12 cellular contexts compared by ENCODE assay signal in genomic region chr3:153350420-153350819, GRCh38.
DNase-seq lines count a peak whose midpoint lies in the region; ATAC-seq and TF ChIP-seq lines count a peak whose summit lies in the region.
"Had no signal": no experiment of that assay in that cellular context is flagged by ENCODE, and none has a peak within 500 bp of the region (broad histone marks: within the 10 kb centered on the region; RNA-seq: fewer than 3 reads in every experiment).

No MANE protein-coding gene starts in this region.

- ATAC-seq in GM18909 (IDR thresholded peaks at IDR 0.05; ENCODE audit: poor library complexity, unreplicated experiment) (no peak), GM19328 (IDR thresholded peaks at IDR 0.05; ENCODE audit: unreplicated experiment) (no peak)
- ATAC-seq: natural killer cell treated with Interleukin-12 subunit alpha and Interleukin-12 subunit beta and Interleukin-15 and Interleukin-18, amount 100 ng/mL, for 72 hours had no signal

- H3K27me3 ChIP-seq in kidney epithelial cell (ENCODE audit: control insufficient read depth, insufficient read depth, low read length), result no peaks in the 10 kb centered on the region

- no peaks in the 10 kb centered on the region for H3K36me3 ChIP-seq in kidney epithelial cell (ENCODE audit: control insufficient read depth, insufficient read depth, low read length)

- in situ Hi-C loops in astrocyte of the cerebellum (cut with HindIII; ENCODE audit: low sequenced_read_pairs), result no loop called here

- TF ChIP-seq CTCF in astrocyte of the cerebellum (IDR thresholded peaks at IDR 0.05; ENCODE audit: low read depth, low read length, missing control alignments), result no peak
- no peak for TF ChIP-seq CTCF in kidney epithelial cell (IDR thresholded peaks at IDR 0.05; ENCODE audit: insufficient read depth, low read length, poor library complexity, severe bottlenecking)

- DNase-seq in AG08396 (ENCODE audit: low spot score) (peak; percentile 51), HS-27A (ENCODE audit: low read depth) (peak; percentile 27), astrocyte of the cerebellum (ENCODE audit: low read depth) (peak; percentile 82), kidney epithelial cell (ENCODE audit: low read depth) (peak; percentile 78), NOMO-1 treated with DMSO at 0.1 percent for 48 hours (lab: John Stamatoyannopoulos, UW; ENCODE audit: unreplicated experiment) (no peak), NCI-H2107 treated with DMSO at 0.1 percent for 48 hours (lab: John Stamatoyannopoulos, UW; ENCODE audit: unreplicated experiment) (no peak)
- DNase-seq: C1 segment of cervical spinal cord, NCI-H524 treated with DMSO at 0.1 percent for 48 hours, SHP77 treated with DMSO at 0.1 percent for 48 hours had no signal

- H3K4me3 ChIP-seq in astrocyte of the cerebellum (ENCODE audit: low read depth, low read length), result no peak overlapping the region
- H3K4me3 ChIP-seq in kidney epithelial cell (ENCODE audit: low read depth, low read length), result no peak overlapping the region

Comparison
In these comparisons a context has a peak if more than half of its experiments do, and no peak if none do; other contexts are left out.
1. DNase-seq: peak in AG08396 (single experiment), HS-27A (single experiment), astrocyte of the cerebellum (single experiment) and kidney epithelial cell (single experiment); none in NOMO-1 treated with DMSO at 0.1 percent for 48 hours (single experiment) and NCI-H2107 treated with DMSO at 0.1 percent for 48 hours (single experiment).